1 cellular context compared by ENCODE assay signal in genomic region chr1:155890251-155890650, GRCh38.
TF ChIP-seq lines count a peak whose summit lies in the region.

No MANE protein-coding gene starts in this region.

TF ChIP-seq in K562, 482 proteins besides CTCF, POLR2A, EP300 and RAD21:
- TF ChIP-seq ATF4 (CRISPR knock-in tag; IDR thresholded peaks at IDR 0.05) (no peak), THAP12 (CRISPR knock-in tag; IDR thresholded peaks at IDR 0.05) (no peak), SLC30A9 (CRISPR knock-in tag; IDR thresholded peaks at IDR 0.05) (no peak), PYGO2 (tag; IDR thresholded peaks at IDR 0.05) (no peak), ZNF165 (CRISPR knock-in tag; IDR thresholded peaks at IDR 0.05; ENCODE audit: borderline replicate concordance) (no peak), SREBF2 (CRISPR knock-in tag; IDR thresholded peaks at IDR 0.05) (no peak), RBM14 (IDR thresholded peaks at IDR 0.05; ENCODE audit: borderline replicate concordance, insufficient read depth, low read depth, low read length) (no peak), PBX2 (CRISPR knock-in tag; IDR thresholded peaks at IDR 0.05; ENCODE audit: low read depth) (no peak), PBX2 (tag; conservative IDR thresholded peaks at IDR 0.05; ENCODE audit: low read depth) (no peak), ZBTB9 (CRISPR knock-in tag; IDR thresholded peaks at IDR 0.05) (no peak), CBX1 (IDR thresholded peaks at IDR 0.05; ENCODE audit: low read depth) (no peak), BRD4 (IDR thresholded peaks at IDR 0.05) (no peak), GABPB2 (CRISPR knock-in tag; conservative IDR thresholded peaks at IDR 0.05) (no peak), ZNF134 (CRISPR knock-in tag; conservative IDR thresholded peaks at IDR 0.05) (no peak), ZSCAN32 (CRISPR knock-in tag; IDR thresholded peaks at IDR 0.05) (no peak), STAT5A (IDR thresholded peaks at IDR 0.05; ENCODE audit: borderline replicate concordance, low read length) (no peak), FOXP1 (CRISPR knock-in tag; IDR thresholded peaks at IDR 0.05) (no peak), ELF4 (CRISPR knock-in tag; IDR thresholded peaks at IDR 0.05) (no peak)
TF ChIP-seq in K562: peak in this region for 0.
